ENCODE assay signal across 9 cellular contexts in genomic region chr16:23642246-23642774, GRCh38. TPM values are rescaled to one million over a fixed set of nuclear protein-coding genes. Genes with fewer than 3 reads are reported as not detected.
DNase-seq lines count a peak whose midpoint lies in the region; ATAC-seq and TF ChIP-seq lines count a peak whose summit lies in the region.
"Had no signal": no experiment of that assay in that cellular context is flagged by ENCODE, and none has a peak within 500 bp of the region (broad histone marks: within the 10 kb centered on the region; RNA-seq: fewer than 3 reads in every experiment).

No MANE protein-coding gene starts in this region.

- peaks cover 25 to 40% (median 28%) of the 10 kb centered on the region in 3 donors for H3K4me1 Mint-ChIP-seq in IgD-negative memory B cell
- peaks cover 47% of the 10 kb centered on the region for H3K4me1 Mint-ChIP-seq in central memory CD8-positive, alpha-beta T cell

- CTCF ChIA-PET in AG04449 (lab: Yijun Ruan, JAX), result interaction anchor here (0.9 to 1.4 kb wide), 3 partner anchors 25 to 207 kb away, joined by 3 to 5 read pairs (median 3); partner anchors contain the start of gene PLK1

- no peak for DNase-seq in AG04449 (ENCODE audit: low read depth, low spot score)
- DNase-seq in central memory CD8-positive, alpha-beta T cell (ENCODE audit: low spot score in 2 of 2), result no peak
- DNase-seq in HuH-7 (ENCODE audit: low spot score), result no peak
- no peak for DNase-seq in activated CD8-positive, alpha-beta memory T cell treated with anti-CD3 and anti-CD28 coated beads, Interleukin-2, amount 50 U/mL, for 48 hours
- DNase-seq in stimulated activated CD4-positive, alpha-beta T cell treated with anti-CD3 and anti-CD28 coated beads, Interleukin-12 subunit alpha, Interleukin-12 subunit beta, amount 100 ng/mL, for 4 hours, result no peak
- DNase-seq: foreskin melanocyte had no signal

- H3K27me3 ChIP-seq in muscle layer of duodenum (ENCODE audit: low read depth, low read length), result no peaks in the 10 kb centered on the region

- H3K36me3 Mint-ChIP-seq in IgD-negative memory B cell, result peaks cover 3% of the 10 kb centered on the region
- peaks cover 49% of the 10 kb centered on the region for H3K36me3 Mint-ChIP-seq in central memory CD8-positive, alpha-beta T cell (ENCODE audit: insufficient read depth)

- no peak for ATAC-seq in central memory CD8-positive, alpha-beta T cell (replicated peaks; ENCODE audit: extremely low read depth, poor library complexity, severe bottlenecking)
- no peak for ATAC-seq in GM19023 (IDR thresholded peaks at IDR 0.05; ENCODE audit: unreplicated experiment)

- peak overlapping the region; percentile 99 for H3K4me3 ChIP-seq in AG04449 (ENCODE audit: low read depth, low read length)
- H3K4me3 ChIP-seq in muscle layer of duodenum (ENCODE audit: low read depth in 1 of 2, low read length in 2 of 2), result peak overlapping the region; percentile 98 to 100

- H3K36me3 ChIP-seq in muscle layer of duodenum (ENCODE audit: control insufficient read depth in 1 of 2, insufficient read depth in 2 of 2, low read length in 2 of 2), result peaks cover 15 to 20% of the 10 kb centered on the region in 2 donors

- H3K4me3 Mint-ChIP-seq in IgD-negative memory B cell, result peak overlapping the region; percentile 98 to 100 (median 99)
- peak overlapping the region; percentile 93 for H3K4me3 Mint-ChIP-seq in central memory CD8-positive, alpha-beta T cell

- POLR2A ChIA-PET in AG04449 (lab: Yijun Ruan, JAX), result interaction anchor here (0.9 kb wide), 2 partner anchors 13 to 23 kb away, joined by 3 read pairs; no protein-coding TSS in a partner anchor

- no peaks in the 10 kb centered on the region for H3K9me3 Mint-ChIP-seq in IgD-negative memory B cell
- H3K9me3 Mint-ChIP-seq in central memory CD8-positive, alpha-beta T cell, result no peaks in the 10 kb centered on the region

- no peaks in the 10 kb centered on the region for H3K9me3 ChIP-seq in muscle layer of duodenum (ENCODE audit: control insufficient read depth in 1 of 2, low read length in 2 of 2)

- no peak for TF ChIP-seq CTCF in AG04449 (IDR thresholded peaks at IDR 0.05; ENCODE audit: insufficient read depth, low read length, missing control alignments)

- H3K27me3 Mint-ChIP-seq in IgD-negative memory B cell, result no peaks in the 10 kb centered on the region
- no peaks in the 10 kb centered on the region for H3K27me3 Mint-ChIP-seq in central memory CD8-positive, alpha-beta T cell

- peak overlapping the region; percentile 90 to 100 (median 97) for H3K27ac Mint-ChIP-seq in IgD-negative memory B cell
- H3K27ac Mint-ChIP-seq in central memory CD8-positive, alpha-beta T cell (ENCODE audit: low read depth), result peak overlapping the region; percentile 94

- H3K27ac ChIP-seq in muscle layer of duodenum (ENCODE audit: low read length), result no peak overlapping the region

- peaks cover 0 to 21% of the 10 kb centered on the region in 2 donors for H3K4me1 ChIP-seq in muscle layer of duodenum (ENCODE audit: control insufficient read depth in 1 of 2, insufficient read depth in 2 of 2, low read length in 2 of 2)

RNA-seq across cellular contexts. Expression of gene DCTN5, which starts 1.0 kb away (rescaled TPM):
- polyA plus RNA-seq in IgD-negative memory B cell, result 57.5 TPM

RNA-seq across cellular contexts. Expression of gene PALB2, which starts 1.2 kb away (rescaled TPM):
- polyA plus RNA-seq in IgD-negative memory B cell, result 6.4 TPM

RNA-seq across cellular contexts. Expression of gene PLK1, which starts 36.4 kb away (rescaled TPM):
- polyA plus RNA-seq in IgD-negative memory B cell, result 0.53 TPM

RNA-seq across cellular contexts. Expression of gene NDUFAB1, which starts 46.2 kb away (rescaled TPM):
- polyA plus RNA-seq in IgD-negative memory B cell, result 170 TPM
